8 cellular contexts compared by ENCODE assay signal in the genomic region with DNA sequence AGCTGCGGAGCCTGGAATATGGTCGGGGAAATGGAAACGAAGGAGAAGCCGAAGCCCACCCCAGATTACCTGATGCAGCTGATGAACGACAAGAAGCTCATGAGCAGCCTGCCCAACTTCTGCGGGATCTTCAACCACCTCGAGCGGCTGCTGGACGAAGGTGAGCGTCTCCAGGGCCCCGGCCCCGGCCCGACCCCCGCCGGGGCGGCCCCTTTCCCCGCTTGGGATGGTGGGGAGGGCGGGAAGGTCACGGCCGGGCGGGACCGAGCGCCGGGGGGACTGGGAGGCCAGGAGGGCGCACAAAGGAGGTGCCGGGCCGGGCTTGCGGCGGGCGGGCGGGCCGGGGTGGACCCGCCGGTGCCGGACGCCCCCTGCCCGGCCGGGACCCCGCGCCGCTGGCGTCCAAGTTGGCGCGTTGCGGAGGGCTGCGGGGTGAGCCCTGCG. TPM values are rescaled to one million over a fixed set of nuclear protein-coding genes. Genes with fewer than 3 reads are reported as not detected.
DNase-seq lines count a peak whose midpoint lies in the region; ATAC-seq and TF ChIP-seq lines count a peak whose summit lies in the region.

No MANE protein-coding gene starts in this region.

- BruUV-seq in PC-9 (replicated peaks; lab: Mats Ljungman, UMichigan) (no TSS peak), mammary epithelial cell (replicated peaks; lab: Mats Ljungman, UMichigan) (no TSS peak)

- H3K79me2 ChIP-seq in PC-9 (ENCODE audit: low read depth) (peaks cover 70% of the 10 kb centered on the region), mammary epithelial cell (ENCODE audit: insufficient read depth, low read length) (peaks cover 60% of the 10 kb centered on the region), Karpas-422 (ENCODE audit: low read length) (no peaks in the 10 kb centered on the region)

- H3K27me3 ChIP-seq in PC-9 (ENCODE audit: insufficient read depth, low read depth) (no peaks in the 10 kb centered on the region), mammary epithelial cell (ENCODE audit: insufficient read depth, low read length) (no peaks in the 10 kb centered on the region), aorta (ENCODE audit: control insufficient read depth in 1 of 2, insufficient read depth in 2 of 2, low read length in 1 of 2) (no peaks in the 10 kb centered on the region), Karpas-422 (ENCODE audit: low read length) (no peaks in the 10 kb centered on the region)

- no peaks in the 10 kb centered on the region for H3K36me3 Mint-ChIP-seq in mesothelial cell of epicardium

- CTCF ChIA-PET in PC-9 (lab: Charles Lee) (no interaction called here), mammary epithelial cell (lab: Charles Lee; ENCODE audit: low non-redundant PET) (no interaction called here)

- no peaks in the 10 kb centered on the region for H3K9me2 ChIP-seq in PC-9 (ENCODE audit: insufficient read depth)
- H3K9me2 ChIP-seq in Karpas-422 (replicated peaks; ENCODE audit: insufficient read depth, low read length): no peaks in the 10 kb centered on the region

- no peaks in the 10 kb centered on the region for H3F3A ChIP-seq in PC-9 (ENCODE audit: insufficient read depth, low read depth)

- H2AFZ ChIP-seq in PC-9 (peak overlapping the region; percentile 73; the same call in 1 of the 2 replicates), mammary epithelial cell (ENCODE audit: low read depth, low read length) (peak overlapping the region; percentile 81), Karpas-422 (ENCODE audit: low read length) (no peak overlapping the region)

- H3K4me3 ChIP-seq in AG09309 (ENCODE audit: control insufficient read depth, low read depth, low read length) (peak overlapping the region; percentile 92), PC-9 (peak overlapping the region; percentile 93), mammary epithelial cell (replicated peaks in 1 of 3; ENCODE audit: insufficient read depth in 1 of 3, low read depth in 2 of 3, low read length in 3 of 3) (peak overlapping the region; percentile 85 to 97 (median 90)), aorta (ENCODE audit: low read length in 2 of 2) (peak overlapping the region; percentile 87 to 96), Karpas-422 (ENCODE audit: low read length) (no peak overlapping the region)

- no peak for DNase-seq in AG09309 (ENCODE audit: low read depth)
- DNase-seq in GM20000 (ENCODE audit: low spot score): peak; percentile 56
- no peak for DNase-seq in PC-9
- DNase-seq in mammary epithelial cell: no peak
- DNase-seq in mesothelial cell of epicardium (ENCODE audit: low spot score in 2 of 2, unreplicated experiment in 2 of 2): peak in 1 of 2 experiments; percentile 54
- DNase-seq in aorta: peak in 1 of 2 donors; percentile 51
- DNase-seq in Karpas-422: no peak
- DNase-seq in Ammon's horn (ENCODE audit: low spot score): no peak

- H3K27ac ChIP-seq in PC-9 (peak overlapping the region; percentile 71; the same call in 1 of the 2 replicates), mammary epithelial cell (ENCODE audit: insufficient read depth, low read depth, low read length) (peak overlapping the region; percentile 77), aorta (ENCODE audit: low read depth in 1 of 2, low read length in 2 of 2) (peak overlapping the region; percentile 98 to 99), Karpas-422 (ENCODE audit: low read length) (no peak overlapping the region)

- H3K4me1 ChIP-seq in PC-9 (replicated peaks; ENCODE audit: insufficient read depth): peaks cover 40% of the 10 kb centered on the region
- peaks cover 5% of the 10 kb centered on the region for H3K4me1 ChIP-seq in mammary epithelial cell (ENCODE audit: insufficient read depth, low read length)
- H3K4me1 ChIP-seq in aorta (ENCODE audit: control insufficient read depth in 1 of 2, insufficient read depth in 2 of 2, low read length in 2 of 2): peaks cover under 1% of the 10 kb centered on the region in 2 donors
- no peaks in the 10 kb centered on the region for H3K4me1 ChIP-seq in Karpas-422 (ENCODE audit: low read length)

- H3K36me3 ChIP-seq in PC-9 (ENCODE audit: low read depth): 0 out of 2 replicates have a peak, but pooled peaks cover 3% of the 10 kb centered on the region
- H3K36me3 ChIP-seq in mammary epithelial cell (ENCODE audit: insufficient read depth, low read length): no peaks in the 10 kb centered on the region
- H3K36me3 ChIP-seq in aorta (ENCODE audit: control insufficient read depth in 1 of 2, insufficient read depth in 2 of 2, low read length in 1 of 2): no peaks in the 10 kb centered on the region
- no peaks in the 10 kb centered on the region for H3K36me3 ChIP-seq in Karpas-422 (ENCODE audit: insufficient read depth, low read length)

- no peak for TF ChIP-seq CTCF in AG09309 (IDR thresholded peaks at IDR 0.05; ENCODE audit: control insufficient read depth, insufficient read depth, low read depth, low read length, missing control alignments)
- no peak for TF ChIP-seq CTCF in GM20000 (IDR thresholded peaks at IDR 0.05; ENCODE audit: extremely low read depth, missing control alignments)
- no peak for TF ChIP-seq CTCF in PC-9 (conservative IDR thresholded peaks at IDR 0.05)
- TF ChIP-seq CTCF in mammary epithelial cell (conservative IDR thresholded peaks at IDR 0.05 in 1 of 2, IDR thresholded peaks at IDR 0.05 in 1 of 2; ENCODE audit: extremely low read depth in 1 of 2, insufficient read depth in 1 of 2, low read depth in 1 of 2, low read length in 2 of 2): no peak
- TF ChIP-seq CTCF in mesothelial cell of epicardium (IDR thresholded peaks at IDR 0.05; ENCODE audit: unreplicated experiment): no peak

- H3K4me2 ChIP-seq in PC-9 (peak overlapping the region; percentile 96; the same call in 1 of the 2 replicates), mammary epithelial cell (ENCODE audit: insufficient read depth, low read depth, low read length) (peak overlapping the region; percentile 88), Karpas-422 (ENCODE audit: low read depth, low read length, poor library complexity, severe bottlenecking) (no peak overlapping the region)

- POLR2A ChIA-PET in PC-9 (lab: Charles Lee; ENCODE audit: unreplicated experiment): no interaction called here

- H3K27ac Mint-ChIP-seq in mesothelial cell of epicardium: peak overlapping the region; percentile 86

- no peaks in the 10 kb centered on the region for H3K27me3 Mint-ChIP-seq in mesothelial cell of epicardium (ENCODE audit: low read depth)

- H3K9me3 Mint-ChIP-seq in mesothelial cell of epicardium: no peaks in the 10 kb centered on the region

- dilution Hi-C loops in mammary epithelial cell (cut with HindIII; ENCODE audit: low sequenced_read_pairs): no loop called here

- in situ Hi-C loops in mammary epithelial cell (cut with MboI; ENCODE audit: low sequenced_read_pairs in 2 of 2): no loop called here

- H4K20me1 ChIP-seq in PC-9 (ENCODE audit: insufficient read depth): peaks cover 30% of the 10 kb centered on the region
- H4K20me1 ChIP-seq in mammary epithelial cell (ENCODE audit: insufficient read depth, low read length): no peaks in the 10 kb centered on the region
- no peaks in the 10 kb centered on the region for H4K20me1 ChIP-seq in Karpas-422 (ENCODE audit: insufficient read depth, low read depth, low read length)

- intact Hi-C loops in PC-9 (cut with micrococcal nuclease; ENCODE audit: unreplicated experiment): loop anchor here (5.0 kb wide), 2 partner anchors 542 to 1512 kb away; no protein-coding TSS in a partner anchor
- intact Hi-C loops in mammary epithelial cell (cut with micrococcal nuclease): loop anchor here (5.0 to 10.0 kb wide), 4 partner anchors 150 to 1832 kb away; no protein-coding TSS in a partner anchor
- intact Hi-C loops in aorta (cut with DNase I): loop anchor here (10.0 kb wide), 4 partner anchors 120 to 690 kb away; a partner anchor contains a TSS

- no peaks in the 10 kb centered on the region for H3K9me3 ChIP-seq in PC-9 (ENCODE audit: insufficient read depth, low read depth)
- H3K9me3 ChIP-seq in mammary epithelial cell (replicated peaks; ENCODE audit: insufficient read depth, low read length): no peaks in the 10 kb centered on the region
- no peaks in the 10 kb centered on the region for H3K9me3 ChIP-seq in aorta (ENCODE audit: control insufficient read depth, low read length)
- H3K9me3 ChIP-seq in Karpas-422 (ENCODE audit: low read length): 0 out of 2 replicates have a peak, but pooled peaks cover 4% of the 10 kb centered on the region

- peaks cover 36% of the 10 kb centered on the region for H3K4me1 Mint-ChIP-seq in mesothelial cell of epicardium

- H3K9ac ChIP-seq in mammary epithelial cell (ENCODE audit: insufficient read depth, low read length) (peak overlapping the region; percentile 92), Karpas-422 (ENCODE audit: low read length) (no peak overlapping the region)

- H3K4me3 Mint-ChIP-seq in mesothelial cell of epicardium: peak overlapping the region; percentile 75

- no peak for ATAC-seq in aorta (ENCODE audit: low FRiP score)

- WGBS in mammary epithelial cell (ENCODE audit: low coverage, missing lambda C conversion rate): no CpG with 5 or more reads among the region's 47 CpGs
- 0 to 1% methylated on average over 16 to 47 of the region's 47 CpGs for WGBS in aorta, 2 donors

RNA-seq across cellular contexts. Expression of a gene that starts 0.7 kb away (rescaled TPM):
- total RNA-seq in PC-9 (2021): 47.1 and 50.8 TPM in 2 replicates
- 10 to 100 TPM; 60.6 to 76.5 TPM for total RNA-seq in mammary epithelial cell
- 76.1 TPM for polyA plus RNA-seq in mammary epithelial cell
- polyA minus RNA-seq in mammary epithelial cell: 117 TPM
- total RNA-seq in mesothelial cell of epicardium: 129 to 138 TPM (median 133 TPM) in 3 replicates
- total RNA-seq in aorta: 100 to 1,000 TPM; 149 to 213 TPM
- polyA plus RNA-seq in aorta: 10 to 100 TPM; 27.1 to 30.1 TPM
- 0.04 TPM in 1 of 2 replicates, not detected in the other for total RNA-seq in Karpas-422 (2014; rRNA removed; shearing (Covaris generic); ENCODE audit: low replicate concordance)

Comparison
In these comparisons a context has a peak if more than half of its experiments do, and no peak if none do; other contexts are left out.
1. RNA of a gene that starts 0.7 kb away (total RNA-seq): 149 to 213 TPM in aorta, 129 to 138 TPM in mesothelial cell of epicardium, 60.6 to 76.5 TPM in mammary epithelial cell and 47.1 to 50.8 TPM in PC-9; 0.04 TPM in Karpas-422; every median in the first group is over 10 times any median in the second.